In genomic region chr3:117282506-117282905, GRCh38 we compare ENCODE assay signal across 14 cellular contexts.
"Had no signal": no experiment of that assay in that cellular context is flagged by ENCODE, and none has a peak within 500 bp of the region (broad histone marks: within the 10 kb centered on the region; RNA-seq: fewer than 3 reads in every experiment).

No MANE protein-coding gene starts in this region.

- DNase-seq: effector memory CD4-positive, alpha-beta T cell; islet precursor cell; mammary epithelial cell; naive thymus-derived CD4-positive, alpha-beta T cell; nephron progenitor cell; psoas muscle; sigmoid colon; stimulated activated CD4-positive, alpha-beta T cell treated with anti-CD3 and anti-CD28 coated beads, Interleukin-12 subunit alpha, Interleukin-12 subunit beta, amount 100 ng/mL, for 4 hours; stimulated activated naive CD4-positive, alpha-beta T cell treated with Interleukin-2 at 50 U/mL for 16 hours; tibial artery; upper lobe of left lung; uterus had no signal

- ATAC-seq: esophagus mucosa; left lobe of liver; naive thymus-derived CD4-positive, alpha-beta T cell; psoas muscle had no signal
